Comparison of ENCODE assay signal across 18 cellular contexts in genomic region chr3:99681976-99682375, GRCh38. TPM values are rescaled to one million over a fixed set of nuclear protein-coding genes. Genes with fewer than 3 reads are reported as not detected.
DNase-seq lines count a peak whose midpoint lies in the region; ATAC-seq and TF ChIP-seq lines count a peak whose summit lies in the region.
"Had no signal": no experiment of that assay in that cellular context is flagged by ENCODE, and none has a peak within 500 bp of the region (broad histone marks: within the 10 kb centered on the region; RNA-seq: fewer than 3 reads in every experiment).

No MANE protein-coding gene starts in this region.

- no peaks in the 10 kb centered on the region for H3K36me3 ChIP-seq in left ventricle myocardium inferior
- H3K36me3 ChIP-seq: BLaER1 had no signal

- H3K4me1 Mint-ChIP-seq in chondrocyte (ENCODE audit: low read depth) (peaks cover 92% of the 10 kb centered on the region), osteocyte (ENCODE audit: unreplicated experiment) (peaks cover 90% of the 10 kb centered on the region)

- no peaks in the 10 kb centered on the region for H3K27me3 Mint-ChIP-seq in chondrocyte (ENCODE audit: low read depth)
- H3K27me3 Mint-ChIP-seq in osteocyte (ENCODE audit: unreplicated experiment), result no peaks in the 10 kb centered on the region

- intact Hi-C loops in left ventricle myocardium inferior (cut with micrococcal nuclease), result no loop called here
- intact Hi-C loops in Right ventricle myocardium superior (cut with DNase I), result no loop called here

- H3K27ac ChIP-seq in left ventricle myocardium inferior (replicated peaks), result peak overlapping the region; percentile 35
- H3K27ac ChIP-seq: BLaER1 had no signal

- TF ChIP-seq CTCF in left ventricle myocardium inferior (IDR thresholded peaks at IDR 0.05; ENCODE audit: borderline replicate concordance), result no peak
- no peak for TF ChIP-seq CTCF in chondrocyte (IDR thresholded peaks at IDR 0.05)
- TF ChIP-seq CTCF in osteocyte (IDR thresholded peaks at IDR 0.05), result no peak

- H3K9me3 Mint-ChIP-seq in chondrocyte (ENCODE audit: low read depth), result no peaks in the 10 kb centered on the region
- H3K9me3 Mint-ChIP-seq in osteocyte (ENCODE audit: unreplicated experiment), result no peaks in the 10 kb centered on the region
- H3K9me3 Mint-ChIP-seq: CD8-positive, alpha-beta T cell; HFFc6 had no signal

- no peaks in the 10 kb centered on the region for H3K27me3 ChIP-seq in left ventricle myocardium inferior (ENCODE audit: low read depth)
- H3K27me3 ChIP-seq: BLaER1 had no signal

- H3K9me3 ChIP-seq in left ventricle myocardium inferior (replicated peaks), result no peaks in the 10 kb centered on the region
- H3K9me3 ChIP-seq: BLaER1 had no signal

- H3K4me1 ChIP-seq in left ventricle myocardium inferior, result no peaks in the 10 kb centered on the region
- H3K4me1 ChIP-seq: BLaER1 had no signal

- H3K4me3 Mint-ChIP-seq in chondrocyte (ENCODE audit: unreplicated experiment) (no peak overlapping the region), osteocyte (ENCODE audit: unreplicated experiment) (peak overlapping the region; percentile 35)
- H3K4me3 Mint-ChIP-seq: CD8-positive, alpha-beta T cell; HFFc6 had no signal

- ATAC-seq in Right ventricle myocardium superior (ENCODE audit: poor library complexity) (no peak), GM21786 (IDR thresholded peaks at IDR 0.05; ENCODE audit: unreplicated experiment) (no peak)
- ATAC-seq: CD8-positive, alpha-beta T cell; HCT116; HepG2 had no signal

- H3K36me3 Mint-ChIP-seq in chondrocyte (ENCODE audit: low read depth), result peaks cover 57% of the 10 kb centered on the region
- H3K36me3 Mint-ChIP-seq in osteocyte (ENCODE audit: unreplicated experiment), result peaks cover 79% of the 10 kb centered on the region
- H3K36me3 Mint-ChIP-seq: CD8-positive, alpha-beta T cell had no signal

- H3K27ac Mint-ChIP-seq in chondrocyte (ENCODE audit: unreplicated experiment) (peak overlapping the region; percentile 60), osteocyte (ENCODE audit: unreplicated experiment) (peak overlapping the region; percentile 90)
- H3K27ac Mint-ChIP-seq: CD8-positive, alpha-beta T cell; HFFc6 had no signal

- DNase-seq in left ventricle myocardium inferior (no peak), Right ventricle myocardium superior (no peak), chondrocyte (ENCODE audit: low spot score) (no peak), osteocyte (ENCODE audit: extremely low spot score, unreplicated experiment) (no peak), cerebellar nuclear complex (lab: John Stamatoyannopoulos, UW) (no peak), C1 segment of cervical spinal cord (lab: John Stamatoyannopoulos, UW) (no peak)
- DNase-seq: 8988T; Calu3; CD8-positive, alpha-beta T cell; DMS79 treated with DMSO at 0.1 percent for 48 hours; GF-D8; GOT3; H7; HFFc6 had no signal

- no peak overlapping the region for H3K4me3 ChIP-seq in left ventricle myocardium inferior
- H3K4me3 ChIP-seq: BLaER1 had no signal

RNA-seq across cellular contexts. Expression of gene COL8A1, which starts 43.6 kb away (rescaled TPM):
- total RNA-seq in left ventricle myocardium inferior, result 16.4 TPM
- total RNA-seq in Right ventricle myocardium superior, result 9.4 TPM
- 2,310 to 3,570 TPM (median 2,343 TPM) in 3 replicates for total RNA-seq in chondrocyte
- total RNA-seq in osteocyte, result 3,389 and 3,403 TPM in 2 replicates
- total RNA-seq: CD8-positive, alpha-beta T cell; HepG2 had no signal

Comparison
In these comparisons a context has a peak if more than half of its experiments do, and no peak if none do; other contexts are left out.
1. RNA of gene COL8A1, which starts 43.6 kb away (total RNA-seq): 3,389 to 3,403 TPM in osteocyte and 2,310 to 3,570 TPM in chondrocyte; 16.4 TPM in left ventricle myocardium inferior (single experiment) and 9.4 TPM in Right ventricle myocardium superior (single experiment); every median in the first group is over 100 times any median in the second.